In the genomic region with DNA sequence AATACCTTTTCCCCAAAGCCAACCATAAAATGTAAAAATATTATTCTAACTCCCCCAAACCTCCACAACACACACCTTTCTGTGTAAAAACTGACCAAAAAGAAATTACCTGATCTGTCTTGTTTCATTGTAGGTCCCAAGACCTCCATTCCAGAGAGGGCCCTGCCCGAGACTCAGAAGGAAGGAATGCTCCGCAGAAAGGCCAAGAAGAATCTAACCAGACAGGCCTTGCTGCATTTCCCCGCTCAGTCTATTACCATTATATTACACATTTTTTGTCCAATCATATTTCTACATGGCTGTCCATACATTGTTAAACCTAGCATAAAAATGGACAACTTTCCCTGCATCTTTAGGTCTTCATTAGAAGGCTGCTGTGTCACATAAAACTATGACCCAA, we compare ENCODE assay signal across 28 cellular contexts.
"Had no signal": no experiment of that assay in that cellular context is flagged by ENCODE, and none has a peak within 500 bp of the region (broad histone marks: within the 10 kb centered on the region; RNA-seq: fewer than 3 reads in every experiment).

No MANE protein-coding gene starts in this region.

- H3K4me3 Mint-ChIP-seq: naive thymus-derived CD4-positive, alpha-beta T cell; nephron; neural crest cell; stimulated activated memory B cell treated with anti-CD40 and anti-IgM and Interleukin-4, amounts not matched to agents 10 μg/mL and 1 μg/mL and 100 μg/mL, for 72 hours; stimulated activated naive CD8-positive, alpha-beta T cell treated with anti-CD3 and anti-CD28 coated beads, Interleukin-15, amount 100 ng/mL, for 72 hours had no signal

- H3K27me3 Mint-ChIP-seq: stimulated activated memory B cell treated with anti-CD40 and anti-IgM and Interleukin-4, amounts not matched to agents 10 μg/mL and 1 μg/mL and 100 μg/mL, for 72 hours; stimulated activated naive CD8-positive, alpha-beta T cell treated with anti-CD3 and anti-CD28 coated beads, Interleukin-15, amount 100 ng/mL, for 72 hours had no signal

- H3K9me3 ChIP-seq: pancreas, prostate gland had no signal

- H3K27ac ChIP-seq: heart left ventricle, left lung, pancreas, prostate gland, skin epidermis, spleen, tibial nerve, upper lobe of right lung had no signal

- DNase-seq: glutamatergic neuron; heart left ventricle; kidney; left colon; left lung; mesendoderm; midbrain; mucosa of descending colon; naive thymus-derived CD4-positive, alpha-beta T cell; nucleus accumbens; pancreas; posterior cingulate gyrus; retina; right cardiac atrium; spleen; stimulated activated CD4-positive, alpha-beta T cell treated with anti-CD3 and anti-CD28 coated beads, Interleukin-4, amount 100 ng/mL, for 24 hours; stimulated activated naive CD4-positive, alpha-beta T cell treated with Interleukin-2 at 50 U/mL for 16 hours; stimulated activated naive CD8-positive, alpha-beta T cell treated with anti-CD3 and anti-CD28 coated beads, Interleukin-15, amount 100 ng/mL, for 72 hours; substantia nigra; upper lobe of right lung had no signal

- H3K4me1 Mint-ChIP-seq: naive thymus-derived CD4-positive, alpha-beta T cell; nephron; neural crest cell; stimulated activated memory B cell treated with anti-CD40 and anti-IgM and Interleukin-4, amounts not matched to agents 10 μg/mL and 1 μg/mL and 100 μg/mL, for 72 hours; stimulated activated naive CD8-positive, alpha-beta T cell treated with anti-CD3 and anti-CD28 coated beads, Interleukin-15, amount 100 ng/mL, for 72 hours had no signal

- H3K27ac Mint-ChIP-seq: naive thymus-derived CD4-positive, alpha-beta T cell; nephron; stimulated activated memory B cell treated with anti-CD40 and anti-IgM and Interleukin-4, amounts not matched to agents 10 μg/mL and 1 μg/mL and 100 μg/mL, for 72 hours; stimulated activated naive CD8-positive, alpha-beta T cell treated with anti-CD3 and anti-CD28 coated beads, Interleukin-15, amount 100 ng/mL, for 72 hours had no signal

- H3K36me3 ChIP-seq: heart left ventricle, left lung, pancreas, prostate gland, spleen, tibial nerve, upper lobe of right lung had no signal

- H3K36me3 Mint-ChIP-seq: stimulated activated memory B cell treated with anti-CD40 and anti-IgM and Interleukin-4, amounts not matched to agents 10 μg/mL and 1 μg/mL and 100 μg/mL, for 72 hours had no signal

- H3K4me1 ChIP-seq: heart left ventricle, left lung, pancreas, prostate gland, spleen, tibial nerve, upper lobe of right lung had no signal

- H3K4me3 ChIP-seq: heart left ventricle, left lung, lung, mucosa of descending colon, pancreas, prostate gland, skin epidermis, spleen, tibial nerve, upper lobe of right lung had no signal

- H3K27me3 ChIP-seq: heart left ventricle, left lung, pancreas, spleen, tibial nerve, upper lobe of right lung had no signal

- ATAC-seq: heart left ventricle; left colon; left lung; mucosa of descending colon; naive thymus-derived CD4-positive, alpha-beta T cell; pancreas; right cardiac atrium; sciatic nerve; stimulated activated memory B cell treated with anti-CD40 and anti-IgM and Interleukin-4, amounts not matched to agents 10 μg/mL and 1 μg/mL and 100 μg/mL, for 72 hours; stimulated activated naive CD8-positive, alpha-beta T cell treated with anti-CD3 and anti-CD28 coated beads, Interleukin-15, amount 100 ng/mL, for 72 hours; upper lobe of right lung had no signal
